In genomic region chr3:172094621-172095557, GRCh38 we compare ENCODE assay signal across 8 cellular contexts. TPM values are rescaled to one million over a fixed set of nuclear protein-coding genes. Genes with fewer than 3 reads are reported as not detected.
DNase-seq lines count a peak whose midpoint lies in the region; ATAC-seq and TF ChIP-seq lines count a peak whose summit lies in the region.

No MANE protein-coding gene starts in this region.

- H3K9me3 ChIP-seq in GM23248 (ENCODE audit: low read depth) = no peaks in the 10 kb centered on the region
- peaks cover 0 to 3% (median 0%) of the 10 kb centered on the region in 12 donors for H3K9me3 ChIP-seq in heart left ventricle
- H3K9me3 ChIP-seq in HAP-1 = no peaks in the 10 kb centered on the region

- TF ChIP-seq POLR2A in heart left ventricle (IDR thresholded peaks at IDR 0.05) = no peak

- no peak overlapping the region for H2AFZ ChIP-seq in GM23248

- H3K4me2 ChIP-seq in GM23248 (ENCODE audit: unreplicated experiment) = no peak overlapping the region

- 94 to 95% methylated on average over 7 of the region's 7 CpGs for WGBS in GM23248 (ENCODE audit: low coverage in 1 of 2, low lambda C conversion rate in 2 of 2, missing lambda C conversion rate in 2 of 2), 2 experiments
- 87 to 91% (median 88%) methylated on average over 7 of the region's 7 CpGs for WGBS in heart left ventricle, 4 donors

- H3K36me3 ChIP-seq in GM23248 (ENCODE audit: low read depth) (0 out of 2 replicates have a peak, but pooled peaks cover under 1% of the 10 kb centered on the region), heart left ventricle (no peaks in the 10 kb centered on the region), HAP-1 (replicated peaks) (no peaks in the 10 kb centered on the region)

- peaks cover 89% of the 10 kb centered on the region for H3F3A ChIP-seq in GM23248 (ENCODE audit: insufficient read depth)

- CTCF ChIA-PET in RWPE1 (lab: Yijun Ruan, JAX) = interaction anchor here (0.7 kb wide), 1 partner anchor 47 kb away, joined by 3 read pairs; no protein-coding TSS in a partner anchor

- TF ChIP-seq CTCF in heart left ventricle (IDR thresholded peaks at IDR 0.05) (no peak), RWPE1 (conservative IDR thresholded peaks at IDR 0.05; ENCODE audit: low read depth) (no peak)

- DNase-seq in GM23248 (peak; percentile 55), NCI-H226 (peak; percentile 32), heart left ventricle (peak in 1 of 5 donors; percentile 60), RWPE1 (ENCODE audit: low spot score) (no peak), SIG-M5 treated with dmso at 0.1 percent for 504 hours (lab: John Stamatoyannopoulos, UW; ENCODE audit: unreplicated experiment) (no peak), HAP-1 (ENCODE audit: low spot score in 2 of 2) (no peak)
- no peak for DNase-seq in stimulated activated CD4-positive, alpha-beta T cell treated with anti-CD3 and anti-CD28 coated beads, Interleukin-2, amount 100 ng/mL, for 48 hours

- intact Hi-C loops in heart left ventricle (cut with DNase I) = loop anchor here in 2 of 10 donors (5.0 to 10.0 kb wide), 2 partner anchors 50 to 53 kb away; no protein-coding TSS in a partner anchor

- POLR2A ChIA-PET in RWPE1 (lab: Yijun Ruan, JAX; ENCODE audit: low non-redundant PET) = no interaction called here

- H3K27ac ChIP-seq in GM23248 (peak overlapping the region; percentile 54), heart left ventricle (peak overlapping the region in 10 of 12 donors; percentile 5 to 66 (median 36)), RWPE1 (no peak overlapping the region)

- H3K4me1 ChIP-seq in GM23248 (ENCODE audit: insufficient read depth) (peaks cover 75% of the 10 kb centered on the region), heart left ventricle (peaks cover 4 to 74% (median 67%) of the 10 kb centered on the region in 12 donors), HAP-1 (peaks cover 19% of the 10 kb centered on the region)

- peaks cover 100% of the 10 kb centered on the region for H3K79me2 ChIP-seq in GM23248 (ENCODE audit: insufficient read depth)

- H3K27me3 ChIP-seq in GM23248 (replicated peaks; ENCODE audit: insufficient read depth) (no peaks in the 10 kb centered on the region), heart left ventricle (no peaks in the 10 kb centered on the region), HAP-1 (ENCODE audit: low read depth) (no peaks in the 10 kb centered on the region)

- no peak overlapping the region for H3K4me3 ChIP-seq in GM23248
- H3K4me3 ChIP-seq in heart left ventricle = no peak overlapping the region
- H3K4me3 ChIP-seq in HAP-1 = no peak overlapping the region

- H3K9me2 ChIP-seq in GM23248 (ENCODE audit: insufficient read depth) = no peaks in the 10 kb centered on the region

- H4K20me1 ChIP-seq in GM23248 (ENCODE audit: insufficient read depth) = peaks cover 39% of the 10 kb centered on the region; the same call in 1 of the 2 replicates

- in situ Hi-C loops in GM23248 (cut with MboI) = no loop called here
- in situ Hi-C loops in HAP-1 (cut with MboI; ENCODE audit: low sequenced_read_pairs) = no loop called here

- no peak overlapping the region for H3K9ac ChIP-seq in GM23248

- ATAC-seq in GM18520 (IDR thresholded peaks at IDR 0.05; ENCODE audit: unreplicated experiment) = peak; percentile 90
- peak in 3 of 4 donors; percentile 23 to 43 (median 31) for ATAC-seq in heart left ventricle

RNA-seq across cellular contexts. Expression of gene FNDC3B, which starts 55.5 kb away (rescaled TPM):
- total RNA-seq in GM23248 (2014; rRNA removed; shearing (Covaris generic)) = 123 and 128 TPM in 2 replicates
- polyA plus RNA-seq in GM23248 (2016; fragmentation: Nextera tagmentation; extraction: Ambion mirVana) (85.5 and 95.7 TPM in 2 replicates), heart left ventricle (10 to 100 TPM in 1 of 2 donors, 1 to 10 TPM in 1; 9.4 to 35.8 TPM)
- 100 to 1,000 TPM in 3 of 9 donors, 10 to 100 TPM in 6; 59.1 to 113 (median 79.0) TPM for total RNA-seq in heart left ventricle

Comparison
In these comparisons a context has a peak if more than half of its experiments do, and no peak if none do; other contexts are left out.
1. DNase-seq: peak in GM23248 (single experiment) and NCI-H226 (single experiment); none in RWPE1 (single experiment), SIG-M5 treated with dmso at 0.1 percent for 504 hours (single experiment), HAP-1 (0 of 2) and stimulated activated CD4-positive, alpha-beta T cell treated with anti-CD3 and anti-CD28 coated beads, Interleukin-2, amount 100 ng/mL, for 48 hours (0 of 2).